Comparison of ENCODE assay signal across 8 cellular contexts in genomic region chr4:89110541-89110985, GRCh38. TPM values are rescaled to one million over a fixed set of nuclear protein-coding genes. Genes with fewer than 3 reads are reported as not detected.
DNase-seq lines count a peak whose midpoint lies in the region; ATAC-seq, FAIRE-seq and TF ChIP-seq lines count a peak whose summit lies in the region.

No MANE protein-coding gene starts in this region.

- H3K36me3 ChIP-seq in DOHH2 (ENCODE audit: control insufficient read depth, low read length) (peaks cover 11% of the 10 kb centered on the region), Loucy (ENCODE audit: insufficient read depth, low read length) (no peaks in the 10 kb centered on the region), bronchial epithelial cell (ENCODE audit: control insufficient read depth, insufficient read depth, low read length) (no peaks in the 10 kb centered on the region)

- peak overlapping the region; percentile 87 for H3K9ac ChIP-seq in Loucy (ENCODE audit: low read depth, low read length, poor library complexity, severe bottlenecking)

- ATAC-seq in activated CD4-positive, CD25-positive, alpha-beta regulatory T cell treated with anti-CD3 and anti-CD28 coated beads, Interleukin-2, amount 50 U/mL, for 24 hours = no peak

- TF ChIP-seq CTCF in DOHH2 (IDR thresholded peaks at IDR 0.05; ENCODE audit: low read depth, low read length, poor library complexity, severe bottlenecking) = no peak
- TF ChIP-seq CTCF in Loucy (conservative IDR thresholded peaks at IDR 0.05; ENCODE audit: low read length) = no peak
- no peak for TF ChIP-seq CTCF in bronchial epithelial cell (IDR thresholded peaks at IDR 0.05; ENCODE audit: insufficient read depth, low read length, severe bottlenecking)

- H3K27me3 ChIP-seq in DOHH2 (ENCODE audit: control insufficient read depth, low read length) (peaks cover 13% of the 10 kb centered on the region), Loucy (ENCODE audit: insufficient read depth, low read length, poor library complexity, severe bottlenecking) (peaks cover 5% of the 10 kb centered on the region), bronchial epithelial cell (ENCODE audit: control insufficient read depth, insufficient read depth, low read length) (peaks cover 2% of the 10 kb centered on the region), mononuclear cell (ENCODE audit: insufficient read depth, low read length) (peaks cover 19% of the 10 kb centered on the region)

- H3F3A ChIP-seq in DOHH2 (ENCODE audit: control insufficient read depth, insufficient read depth) (no peaks in the 10 kb centered on the region), Loucy (ENCODE audit: low read depth) (no peaks in the 10 kb centered on the region)

- H3K4me2 ChIP-seq in DOHH2 (ENCODE audit: low read length) = peak overlapping the region; percentile 81
- H3K4me2 ChIP-seq in Loucy (ENCODE audit: low read depth, low read length, poor library complexity, severe bottlenecking) = peak overlapping the region; percentile 88

- FAIRE-seq in bronchial epithelial cell (lab: Jason Lieb, UNC) = no peak

- H3K9me2 ChIP-seq in DOHH2 (replicated peaks; ENCODE audit: control insufficient read depth, low read length) (no peaks in the 10 kb centered on the region), Loucy (replicated peaks; ENCODE audit: low read depth, low read length) (no peaks in the 10 kb centered on the region)

- H3K79me2 ChIP-seq in DOHH2 (ENCODE audit: control insufficient read depth, low read length) (peaks cover 8% of the 10 kb centered on the region), Loucy (ENCODE audit: insufficient read depth, low read length) (peaks cover 25% of the 10 kb centered on the region)

- DNase-seq in bronchial epithelial cell (ENCODE audit: low read depth) = no peak
- no peak for DNase-seq in hippocampal formation (lab: John Stamatoyannopoulos, UW)
- DNase-seq in occipital lobe (lab: John Stamatoyannopoulos, UW) = no peak
- no peak for DNase-seq in effector CD8-positive, alpha-beta T cell (lab: John Stamatoyannopoulos, UW)

- H3K9me3 ChIP-seq in DOHH2 (ENCODE audit: control insufficient read depth, insufficient read depth, low read length) (peaks cover 6% of the 10 kb centered on the region; the same call in 1 of the 2 replicates), Loucy (ENCODE audit: insufficient read depth, low read depth, low read length) (no peaks in the 10 kb centered on the region), mononuclear cell (ENCODE audit: low read depth, low read length) (no peaks in the 10 kb centered on the region)

- H4K20me1 ChIP-seq in DOHH2 (ENCODE audit: control insufficient read depth, insufficient read depth, low read depth, low read length) (no peaks in the 10 kb centered on the region), Loucy (ENCODE audit: insufficient read depth, low read length, poor library complexity, severe bottlenecking) (peaks cover 6% of the 10 kb centered on the region)

- H3K27ac ChIP-seq in DOHH2 (ENCODE audit: low read depth, low read length) = no peak overlapping the region

- H3K4me3 ChIP-seq in DOHH2 (ENCODE audit: low read length) = peak overlapping the region; percentile 80
- peak overlapping the region; percentile 86 for H3K4me3 ChIP-seq in Loucy (ENCODE audit: low read length, poor library complexity, severe bottlenecking)
- H3K4me3 ChIP-seq in bronchial epithelial cell (ENCODE audit: low read depth, low read length) = peak overlapping the region; percentile 74
- H3K4me3 ChIP-seq in mononuclear cell (ENCODE audit: low read length) = peak overlapping the region; percentile 73

- H2AFZ ChIP-seq in Loucy (ENCODE audit: low read length) = peak overlapping the region; percentile 98

- peaks cover 17% of the 10 kb centered on the region for H3K4me1 ChIP-seq in DOHH2 (ENCODE audit: control insufficient read depth, low read length)
- H3K4me1 ChIP-seq in Loucy (ENCODE audit: insufficient read depth, low read length, poor library complexity, severe bottlenecking) = peaks cover 17% of the 10 kb centered on the region
- H3K4me1 ChIP-seq in mononuclear cell (ENCODE audit: insufficient read depth, low read length) = peaks cover 17% of the 10 kb centered on the region

RNA-seq across cellular contexts. Expression of gene TIGD2, which starts 0.8 kb away (rescaled TPM):
- total RNA-seq in bronchial epithelial cell (9.0 and 9.2 TPM in 2 replicates), mononuclear cell (3.4 TPM), occipital lobe (15.1 TPM)

RNA-seq across cellular contexts. Expression of gene FAM13A, which starts 53.6 kb away (rescaled TPM):
- 5.8 and 6.0 TPM in 2 replicates for total RNA-seq in bronchial epithelial cell
- 7.9 TPM for total RNA-seq in mononuclear cell
- 79.9 TPM for total RNA-seq in occipital lobe
